Comparison of ENCODE assay signal across 2 cellular contexts in the genomic region with DNA sequence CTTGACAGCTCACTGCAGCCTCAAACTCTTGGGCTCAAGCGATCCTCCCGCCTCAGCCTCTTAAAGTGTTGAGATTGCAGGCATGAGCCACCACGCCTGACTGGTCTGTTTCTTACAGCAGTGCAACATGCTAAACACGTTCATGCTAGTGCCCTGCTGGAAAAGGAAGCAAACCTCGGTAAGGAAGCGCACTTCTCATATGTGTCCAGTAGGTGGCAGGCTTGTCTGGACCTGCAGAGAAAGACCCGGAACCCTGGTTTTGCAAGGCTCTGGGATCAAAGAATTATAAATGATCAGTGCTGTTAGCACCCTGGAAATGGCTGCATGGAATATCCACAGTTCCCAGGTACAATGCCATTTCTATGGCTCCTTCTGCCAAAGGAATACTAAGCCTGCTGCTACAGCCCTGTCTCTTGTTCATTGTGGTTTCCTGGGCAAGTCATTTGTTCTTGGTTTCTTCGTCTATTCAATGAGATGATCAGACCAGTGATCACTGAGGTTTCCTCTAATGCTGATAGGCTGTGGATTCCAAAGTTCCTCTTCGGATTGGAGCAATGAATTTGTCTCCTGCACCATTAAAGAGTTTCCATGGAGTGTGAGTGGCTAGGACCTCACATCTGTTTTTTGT.
TF ChIP-seq lines count a peak whose summit lies in the region.

No MANE protein-coding gene starts in this region.

TF ChIP-seq in GM23338, 12 proteins besides CTCF, POLR2A, EP300 and RAD21 (continues in another document):
- TF ChIP-seq NANOG (IDR thresholded peaks at IDR 0.05; ENCODE audit: borderline replicate concordance) = no peak
- TF ChIP-seq EZH2 (IDR thresholded peaks at IDR 0.05; ENCODE audit: low read depth, unreplicated experiment) = no peak
- no peak for TF ChIP-seq ZNF331 (CRISPR knock-in tag; IDR thresholded peaks at IDR 0.05; ENCODE audit: low read depth)
- no peak for TF ChIP-seq STAT1 (IDR thresholded peaks at IDR 0.05; ENCODE audit: unreplicated experiment)
- TF ChIP-seq, protein P1, sequence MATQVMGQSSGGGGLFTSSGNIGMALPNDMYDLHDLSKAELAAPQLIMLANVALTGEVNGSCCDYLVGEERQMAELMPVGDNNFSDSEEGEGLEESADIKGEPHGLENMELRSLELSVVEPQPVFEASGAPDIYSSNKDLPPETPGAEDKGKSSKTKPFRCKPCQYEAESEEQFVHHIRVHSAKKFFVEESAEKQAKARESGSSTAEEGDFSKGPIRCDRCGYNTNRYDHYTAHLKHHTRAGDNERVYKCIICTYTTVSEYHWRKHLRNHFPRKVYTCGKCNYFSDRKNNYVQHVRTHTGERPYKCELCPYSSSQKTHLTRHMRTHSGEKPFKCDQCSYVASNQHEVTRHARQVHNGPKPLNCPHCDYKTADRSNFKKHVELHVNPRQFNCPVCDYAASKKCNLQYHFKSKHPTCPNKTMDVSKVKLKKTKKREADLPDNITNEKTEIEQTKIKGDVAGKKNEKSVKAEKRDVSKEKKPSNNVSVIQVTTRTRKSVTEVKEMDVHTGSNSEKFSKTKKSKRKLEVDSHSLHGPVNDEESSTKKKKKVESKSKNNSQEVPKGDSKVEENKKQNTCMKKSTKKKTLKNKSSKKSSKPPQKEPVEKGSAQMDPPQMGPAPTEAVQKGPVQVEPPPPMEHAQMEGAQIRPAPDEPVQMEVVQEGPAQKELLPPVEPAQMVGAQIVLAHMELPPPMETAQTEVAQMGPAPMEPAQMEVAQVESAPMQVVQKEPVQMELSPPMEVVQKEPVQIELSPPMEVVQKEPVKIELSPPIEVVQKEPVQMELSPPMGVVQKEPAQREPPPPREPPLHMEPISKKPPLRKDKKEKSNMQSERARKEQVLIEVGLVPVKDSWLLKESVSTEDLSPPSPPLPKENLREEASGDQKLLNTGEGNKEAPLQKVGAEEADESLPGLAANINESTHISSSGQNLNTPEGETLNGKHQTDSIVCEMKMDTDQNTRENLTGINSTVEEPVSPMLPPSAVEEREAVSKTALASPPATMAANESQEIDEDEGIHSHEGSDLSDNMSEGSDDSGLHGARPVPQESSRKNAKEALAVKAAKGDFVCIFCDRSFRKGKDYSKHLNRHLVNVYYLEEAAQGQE (IDR thresholded peaks at IDR 0.05; ENCODE audit: unreplicated experiment) = no peak
- no peak for TF ChIP-seq POLR2AphosphoS5 (IDR thresholded peaks at IDR 0.05; ENCODE audit: low read depth)
- TF ChIP-seq, protein P2, sequence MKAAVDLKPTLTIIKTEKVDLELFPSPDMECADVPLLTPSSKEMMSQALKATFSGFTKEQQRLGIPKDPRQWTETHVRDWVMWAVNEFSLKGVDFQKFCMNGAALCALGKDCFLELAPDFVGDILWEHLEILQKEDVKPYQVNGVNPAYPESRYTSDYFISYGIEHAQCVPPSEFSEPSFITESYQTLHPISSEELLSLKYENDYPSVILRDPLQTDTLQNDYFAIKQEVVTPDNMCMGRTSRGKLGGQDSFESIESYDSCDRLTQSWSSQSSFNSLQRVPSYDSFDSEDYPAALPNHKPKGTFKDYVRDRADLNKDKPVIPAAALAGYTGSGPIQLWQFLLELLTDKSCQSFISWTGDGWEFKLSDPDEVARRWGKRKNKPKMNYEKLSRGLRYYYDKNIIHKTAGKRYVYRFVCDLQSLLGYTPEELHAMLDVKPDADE (IDR thresholded peaks at IDR 0.05) = no peak
- TF ChIP-seq CREB1 (CRISPR knock-in tag; IDR thresholded peaks at IDR 0.05; ENCODE audit: low read depth) = no peak
- TF ChIP-seq EZH2phosphoT487 (IDR thresholded peaks at IDR 0.05; ENCODE audit: unreplicated experiment) = no peak
- no peak for TF ChIP-seq ZNF114 (CRISPR knock-in tag; IDR thresholded peaks at IDR 0.05)
- TF ChIP-seq JUNB (IDR thresholded peaks at IDR 0.05; ENCODE audit: unreplicated experiment) = no peak

TF ChIP-seq in K562, 482 proteins besides CTCF, POLR2A, EP300 and RAD21:
- TF ChIP-seq CREM (IDR thresholded peaks at IDR 0.05; ENCODE audit: low read depth) (0 out of 2 replicates have a peak, but pooled peaks have one; percentile 44), SPI1 (IDR thresholded peaks at IDR 0.05; ENCODE audit: borderline replicate concordance, low read depth, low read length) (peak; percentile 60), RB1 (IDR thresholded peaks at IDR 0.05; ENCODE audit: low read depth) (peak; percentile 57; the same call in 1 of the 2 replicates), STAG1 (CRISPR knock-in tag; IDR thresholded peaks at IDR 0.05; ENCODE audit: borderline replicate concordance) (peak; percentile 84), NCOA6 (IDR thresholded peaks at IDR 0.05) (no peak), ZNF699 (CRISPR knock-in tag; IDR thresholded peaks at IDR 0.05; ENCODE audit: insufficient replicate concordance) (no peak), ETV1 (tag; conservative IDR thresholded peaks at IDR 0.05; ENCODE audit: low read depth) (peak; percentile 47), ZNF696 (CRISPR knock-in tag; conservative IDR thresholded peaks at IDR 0.05) (no peak), ELF1 (tag; IDR thresholded peaks at IDR 0.05) (peak; percentile 83), SMC3 (conservative IDR thresholded peaks at IDR 0.05; ENCODE audit: insufficient read depth, low read depth, low read length) (peak; percentile 55), OTX1 (CRISPR knock-in tag; IDR thresholded peaks at IDR 0.05) (no peak), CEBPB (tag; IDR thresholded peaks at IDR 0.05) (0 out of 2 replicates have a peak, but pooled peaks have one; percentile 36), XRCC5 (IDR thresholded peaks at IDR 0.05; ENCODE audit: low read depth, low read length) (peak; percentile 71), L3MBTL2 (IDR thresholded peaks at IDR 0.05) (0 out of 2 replicates have a peak, but pooled peaks have one; percentile 16), ERF (CRISPR knock-in tag; IDR thresholded peaks at IDR 0.05) (0 out of 2 replicates have a peak, but pooled peaks have one; percentile 38)
- TF ChIP-seq, protein P3, sequence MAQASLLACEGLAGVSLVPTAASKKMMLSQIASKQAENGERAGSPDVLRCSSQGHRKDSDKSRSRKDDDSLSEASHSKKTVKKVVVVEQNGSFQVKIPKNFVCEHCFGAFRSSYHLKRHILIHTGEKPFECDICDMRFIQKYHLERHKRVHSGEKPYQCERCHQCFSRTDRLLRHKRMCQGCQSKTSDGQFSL (CRISPR knock-in tag; IDR thresholded peaks at IDR 0.05) = 0 out of 2 replicates have a peak, but pooled peaks have one; percentile 29
- TF ChIP-seq, protein P3 (tag; IDR thresholded peaks at IDR 0.05) = no peak
- TF ChIP-seq, protein P4, sequence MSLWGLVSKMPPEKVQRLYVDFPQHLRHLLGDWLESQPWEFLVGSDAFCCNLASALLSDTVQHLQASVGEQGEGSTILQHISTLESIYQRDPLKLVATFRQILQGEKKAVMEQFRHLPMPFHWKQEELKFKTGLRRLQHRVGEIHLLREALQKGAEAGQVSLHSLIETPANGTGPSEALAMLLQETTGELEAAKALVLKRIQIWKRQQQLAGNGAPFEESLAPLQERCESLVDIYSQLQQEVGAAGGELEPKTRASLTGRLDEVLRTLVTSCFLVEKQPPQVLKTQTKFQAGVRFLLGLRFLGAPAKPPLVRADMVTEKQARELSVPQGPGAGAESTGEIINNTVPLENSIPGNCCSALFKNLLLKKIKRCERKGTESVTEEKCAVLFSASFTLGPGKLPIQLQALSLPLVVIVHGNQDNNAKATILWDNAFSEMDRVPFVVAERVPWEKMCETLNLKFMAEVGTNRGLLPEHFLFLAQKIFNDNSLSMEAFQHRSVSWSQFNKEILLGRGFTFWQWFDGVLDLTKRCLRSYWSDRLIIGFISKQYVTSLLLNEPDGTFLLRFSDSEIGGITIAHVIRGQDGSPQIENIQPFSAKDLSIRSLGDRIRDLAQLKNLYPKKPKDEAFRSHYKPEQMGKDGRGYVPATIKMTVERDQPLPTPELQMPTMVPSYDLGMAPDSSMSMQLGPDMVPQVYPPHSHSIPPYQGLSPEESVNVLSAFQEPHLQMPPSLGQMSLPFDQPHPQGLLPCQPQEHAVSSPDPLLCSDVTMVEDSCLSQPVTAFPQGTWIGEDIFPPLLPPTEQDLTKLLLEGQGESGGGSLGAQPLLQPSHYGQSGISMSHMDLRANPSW (CRISPR knock-in tag; IDR thresholded peaks at IDR 0.05) = 0 out of 2 replicates have a peak, but pooled peaks have one; percentile 67
- TF ChIP-seq, protein P5, sequence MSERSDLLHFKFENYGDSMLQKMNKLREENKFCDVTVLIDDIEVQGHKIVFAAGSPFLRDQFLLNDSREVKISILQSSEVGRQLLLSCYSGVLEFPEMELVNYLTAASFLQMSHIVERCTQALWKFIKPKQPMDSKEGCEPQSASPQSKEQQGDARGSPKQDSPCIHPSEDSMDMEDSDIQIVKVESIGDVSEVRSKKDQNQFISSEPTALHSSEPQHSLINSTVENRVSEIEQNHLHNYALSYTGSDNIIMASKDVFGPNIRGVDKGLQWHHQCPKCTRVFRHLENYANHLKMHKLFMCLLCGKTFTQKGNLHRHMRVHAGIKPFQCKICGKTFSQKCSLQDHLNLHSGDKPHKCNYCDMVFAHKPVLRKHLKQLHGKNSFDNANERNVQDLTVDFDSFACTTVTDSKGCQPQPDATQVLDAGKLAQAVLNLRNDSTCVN (CRISPR knock-in tag; IDR thresholded peaks at IDR 0.05) = no peak
- TF ChIP-seq, protein P6, sequence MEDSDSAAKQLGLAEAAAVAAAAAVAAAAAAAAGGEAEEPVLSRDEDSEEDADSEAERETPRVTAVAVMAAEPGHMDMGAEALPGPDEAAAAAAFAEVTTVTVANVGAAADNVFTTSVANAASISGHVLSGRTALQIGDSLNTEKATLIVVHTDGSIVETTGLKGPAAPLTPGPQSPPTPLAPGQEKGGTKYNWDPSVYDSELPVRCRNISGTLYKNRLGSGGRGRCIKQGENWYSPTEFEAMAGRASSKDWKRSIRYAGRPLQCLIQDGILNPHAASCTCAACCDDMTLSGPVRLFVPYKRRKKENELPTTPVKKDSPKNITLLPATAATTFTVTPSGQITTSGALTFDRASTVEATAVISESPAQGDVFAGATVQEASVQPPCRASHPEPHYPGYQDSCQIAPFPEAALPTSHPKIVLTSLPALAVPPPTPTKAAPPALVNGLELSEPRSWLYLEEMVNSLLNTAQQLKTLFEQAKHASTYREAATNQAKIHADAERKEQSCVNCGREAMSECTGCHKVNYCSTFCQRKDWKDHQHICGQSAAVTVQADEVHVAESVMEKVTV (CRISPR knock-in tag; IDR thresholded peaks at IDR 0.05) = peak; percentile 42; the same call in 1 of the 2 replicates
